In the genomic region with DNA sequence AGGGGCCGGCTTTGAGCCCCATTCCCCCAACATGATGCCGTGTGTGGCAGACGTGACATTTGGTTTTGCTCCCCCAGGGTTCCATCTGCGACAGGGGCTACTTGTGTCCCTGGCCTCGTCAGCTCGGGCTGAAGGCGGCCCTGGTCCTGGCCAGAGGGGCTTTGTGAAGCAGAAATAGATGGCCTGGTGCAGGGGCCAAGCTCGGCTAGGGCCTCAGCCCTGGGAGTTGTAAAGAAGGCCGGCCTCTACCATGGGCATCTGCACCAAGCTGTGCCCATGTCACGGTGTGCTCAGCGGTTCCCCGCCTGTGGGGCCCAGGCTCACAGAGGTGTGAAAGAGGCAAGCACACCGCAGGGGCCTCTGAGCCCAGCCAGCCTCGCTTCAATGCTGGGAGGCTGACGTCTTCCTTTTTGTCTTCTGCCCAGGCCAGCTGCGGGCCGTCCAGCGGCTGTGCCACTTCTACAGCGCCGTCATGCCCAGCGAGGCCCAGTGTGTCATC, we compare ENCODE assay signal across 1 cellular context.
TF ChIP-seq lines count a peak whose summit lies in the region.

No MANE protein-coding gene starts in this region.

TF ChIP-seq in H1, 55 proteins besides CTCF, POLR2A, EP300 and RAD21:
- no peak for TF ChIP-seq TAF7 (optimal IDR thresholded peaks at IDR 0.05; ENCODE audit: borderline replicate concordance, low read depth, low read length)
- TF ChIP-seq NANOG (IDR thresholded peaks at IDR 0.05; ENCODE audit: insufficient read depth, low read depth, low read length, poor library complexity, severe bottlenecking), result no peak
